In the genomic region with DNA sequence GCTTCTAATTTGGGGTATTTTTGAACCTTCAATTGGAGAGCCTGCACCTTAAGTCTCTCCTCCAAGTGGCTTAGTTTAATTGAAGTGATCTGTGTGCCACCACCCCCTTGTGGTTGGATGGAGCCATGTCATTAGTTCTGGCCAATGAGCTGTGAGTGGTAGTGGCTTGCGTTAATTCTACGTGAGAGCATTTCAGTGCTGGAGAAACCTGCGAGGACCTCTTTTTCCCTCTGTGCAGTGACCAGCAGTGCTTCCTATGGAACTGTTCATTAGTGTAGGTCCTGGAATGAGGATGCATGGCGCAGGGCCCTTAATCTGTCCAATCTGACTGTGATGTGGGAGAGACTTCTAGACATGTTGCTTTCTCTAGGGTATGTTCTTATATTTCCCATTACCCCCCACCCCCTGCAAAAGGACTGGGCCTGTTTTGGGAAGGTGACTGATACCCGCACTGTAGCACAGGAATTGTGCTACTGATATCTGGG, we compare ENCODE assay signal across 8 cellular contexts. TPM values are rescaled to one million over a fixed set of nuclear protein-coding genes. Genes with fewer than 3 reads are reported as not detected.
DNase-seq lines count a peak whose midpoint lies in the region; ATAC-seq, FAIRE-seq and TF ChIP-seq lines count a peak whose summit lies in the region.

No MANE protein-coding gene starts in this region.

- H3K9me3 ChIP-seq in PC-9 (ENCODE audit: insufficient read depth, low read depth), result no peaks in the 10 kb centered on the region
- no peaks in the 10 kb centered on the region for H3K9me3 ChIP-seq in ovary

- no peaks in the 10 kb centered on the region for H3K9me2 ChIP-seq in PC-9 (ENCODE audit: insufficient read depth)

- CTCF ChIA-PET in PC-9 (lab: Charles Lee), result interaction anchor here (0.7 to 4.2 kb wide), 3 partner anchors 32 to 112 kb away, joined by 3 to 73 read pairs (median 9); no protein-coding TSS in a partner anchor

- no TSS peak for BruUV-seq in PC-9 (replicated peaks; lab: Mats Ljungman, UMichigan)

- H3K27me3 ChIP-seq in PC-9 (ENCODE audit: insufficient read depth, low read depth) (no peaks in the 10 kb centered on the region), ovary (no peaks in the 10 kb centered on the region)

- H4K20me1 ChIP-seq in PC-9 (ENCODE audit: insufficient read depth), result peaks cover 9% of the 10 kb centered on the region

- H3K4me1 ChIP-seq in PC-9 (replicated peaks; ENCODE audit: insufficient read depth) (peaks cover 33% of the 10 kb centered on the region), ovary (ENCODE audit: insufficient read depth) (peaks cover 8% of the 10 kb centered on the region)

- H3K79me2 ChIP-seq in PC-9 (ENCODE audit: low read depth), result peaks cover 57% of the 10 kb centered on the region

- POLR2A ChIA-PET in PC-9 (lab: Charles Lee; ENCODE audit: unreplicated experiment), result interaction anchor here (0.5 kb wide), 1 partner anchor 9 kb away, joined by 24 read pairs; no protein-coding TSS in a partner anchor

- no peak overlapping the region for H2AFZ ChIP-seq in PC-9

- intact Hi-C loops in PC-9 (cut with micrococcal nuclease; ENCODE audit: unreplicated experiment) (no loop called here), ovary (cut with DNase I) (loop anchor here in 2 of 4 donors (2.0 to 10.0 kb wide), 2 partner anchors 33 to 55 kb away; partner anchors contain the start of gene IMPDH1 (in 1 of the 2))

- H3F3A ChIP-seq in PC-9 (ENCODE audit: insufficient read depth, low read depth), result peaks cover 41% of the 10 kb centered on the region

- H3K4me2 ChIP-seq in PC-9, result peak overlapping the region; percentile 86; the same call in 1 of the 2 replicates

- no peak overlapping the region for H3K4me3 ChIP-seq in PC-9
- no peak overlapping the region for H3K4me3 ChIP-seq in foreskin fibroblast (ENCODE audit: low read depth in 1 of 2, low read length in 2 of 2)
- H3K4me3 ChIP-seq in ovary, result no peak overlapping the region

- peak; percentile 71 for DNase-seq in D341Med (ENCODE audit: low spot score)
- peak; percentile 24 to 46 for DNase-seq in PC-9
- DNase-seq in activated T-helper 1 cell treated with anti-CD3 and anti-CD28 coated beads, Interleukin-2, amount 50 U/mL, for 16 hours (ENCODE audit: low read depth in 1 of 2, low spot score in 1 of 2), result peak; percentile 36 to 40
- DNase-seq in foreskin fibroblast, result peak; percentile 57 to 83
- peak; percentile 48 to 75 (median 57) for DNase-seq in ovary
- peak; percentile 36 for DNase-seq in urothelium cell line (ENCODE audit: low spot score)

- peak; percentile 41 for ATAC-seq in GM19463 (IDR thresholded peaks at IDR 0.05; ENCODE audit: unreplicated experiment)
- ATAC-seq in HG03565 (IDR thresholded peaks at IDR 0.05; ENCODE audit: unreplicated experiment), result peak; percentile 33

- TF ChIP-seq POLR2A in ovary (IDR thresholded peaks at IDR 0.05), result no peak

- no peak overlapping the region for H3K27ac ChIP-seq in PC-9
- no peak overlapping the region for H3K27ac ChIP-seq in ovary

- peak; percentile 81 for TF ChIP-seq CTCF in PC-9 (conservative IDR thresholded peaks at IDR 0.05)
- peak; percentile 70 for TF ChIP-seq CTCF in foreskin fibroblast (IDR thresholded peaks at IDR 0.05; ENCODE audit: low read depth, low read length)
- TF ChIP-seq CTCF in ovary (IDR thresholded peaks at IDR 0.05), result peak; percentile 39 to 84 (median 63)

- FAIRE-seq in urothelium cell line (lab: Jason Lieb, UNC), result no peak

- 38 to 45% (median 42%) methylated on average over 5 of the region's 5 CpGs for WGBS in ovary, 3 donors

- no peak for TF ChIP-seq EP300 in ovary (IDR thresholded peaks at IDR 0.05)

- H3K36me3 ChIP-seq in PC-9 (ENCODE audit: low read depth) (peaks cover 11% of the 10 kb centered on the region), ovary (no peaks in the 10 kb centered on the region)

RNA-seq across cellular contexts. Expression of gene HILPDA, which starts 3.8 kb away (rescaled TPM):
- 22.8 and 30.3 TPM in 2 replicates for total RNA-seq in PC-9 (2021)
- total RNA-seq in ovary, result 10 to 100 TPM; 10.2 to 69.7 (median 32.9) TPM
- 10 to 100 TPM; 18.7 to 39.0 TPM for polyA plus RNA-seq in ovary

RNA-seq across cellular contexts. Expression of gene METTL2B, which starts 17.1 kb away (rescaled TPM):
- total RNA-seq in PC-9 (2021) (39.2 and 41.9 TPM in 2 replicates), ovary (10 to 100 TPM; 11.3 to 31.3 (median 20.3) TPM)
- polyA plus RNA-seq in ovary, result 10 to 100 TPM in 1 of 2 donors, 1 to 10 TPM in 1; 9.5 to 23.4 TPM

RNA-seq across cellular contexts. Expression of gene IMPDH1, which starts 49.7 kb away (rescaled TPM):
- total RNA-seq in PC-9 (2021) (119 and 123 TPM in 2 replicates), ovary (10 to 100 TPM; 10.3 to 66.9 (median 41.4) TPM)
- polyA plus RNA-seq in ovary, result 10 to 100 TPM; 16.5 to 23.3 TPM
